In genomic region chr6:89525786-89526562, GRCh38 we compare ENCODE assay signal across 14 cellular contexts.
"Had no signal": no experiment of that assay in that cellular context is flagged by ENCODE, and none has a peak within 500 bp of the region (broad histone marks: within the 10 kb centered on the region; RNA-seq: fewer than 3 reads in every experiment).

No MANE protein-coding gene starts in this region.

- H3K9me3 Mint-ChIP-seq: activated naive CD4-positive, alpha-beta T cell treated with anti-CD3 and anti-CD28 coated beads, Interleukin-2, amount 10 ng/mL, durations not matched to agents 7 days and 5 days; activated T-helper 2 cell treated with anti-CD3 and anti-CD28 coated beads, Interferon-gamma antibody, Interleukin-2, Interleukin-4, amounts not matched to agents 10 μg/mL and 5 μg/mL and 100 μg/mL, durations not matched to agents 14 hours and 24 hours and 36 hours; nephron progenitor cell had no signal

- ATAC-seq: left lobe of liver; stimulated activated naive CD8-positive, alpha-beta T cell treated with anti-CD3 and anti-CD28 coated beads, Interleukin-15, Interleukin-2, amounts not matched to agents 100 U/mL and 50 U/mL, for 24 hours had no signal

- H3K9me3 ChIP-seq: breast epithelium, colonic mucosa, heart right ventricle, sigmoid colon, vagina had no signal

- H3K4me1 ChIP-seq: breast epithelium, colonic mucosa, vagina had no signal

- H3K27me3 ChIP-seq: breast epithelium, colonic mucosa, heart right ventricle, sigmoid colon, vagina had no signal

- H3K4me3 ChIP-seq: breast epithelium, colonic mucosa, heart right ventricle, sigmoid colon, vagina had no signal

- H3K36me3 ChIP-seq: breast epithelium, colonic mucosa, heart right ventricle, sigmoid colon, vagina had no signal

- H3K27ac Mint-ChIP-seq: activated naive CD4-positive, alpha-beta T cell treated with anti-CD3 and anti-CD28 coated beads, Interleukin-2, amount 10 ng/mL, durations not matched to agents 7 days and 5 days; activated T-helper 2 cell treated with anti-CD3 and anti-CD28 coated beads, Interferon-gamma antibody, Interleukin-2, Interleukin-4, amounts not matched to agents 10 μg/mL and 5 μg/mL and 100 μg/mL, durations not matched to agents 14 hours and 24 hours and 36 hours; nephron progenitor cell had no signal

- H3K4me1 Mint-ChIP-seq: activated naive CD4-positive, alpha-beta T cell treated with anti-CD3 and anti-CD28 coated beads, Interleukin-2, amount 10 ng/mL, durations not matched to agents 7 days and 5 days had no signal

- DNase-seq: activated naive CD4-positive, alpha-beta T cell treated with anti-CD3 and anti-CD28 coated beads, Interleukin-2, amount 10 ng/mL, durations not matched to agents 7 days and 5 days; colonic mucosa; effector CD8-positive, alpha-beta T cell; heart right ventricle; mesenchymal stem cell; nephron progenitor cell; sigmoid colon; stimulated activated CD4-positive, alpha-beta T cell treated with anti-CD3 and anti-CD28 coated beads, Interleukin-4, amount 100 ng/mL, for 1 hour; stimulated activated CD8-positive, alpha-beta memory T cell treated with anti-CD3 and anti-CD28 coated beads, Interleukin-4, amount 100 ng/mL, for 48 hours; stimulated activated naive CD8-positive, alpha-beta T cell treated with anti-CD3 and anti-CD28 coated beads, Interleukin-15, Interleukin-2, amounts not matched to agents 100 U/mL and 50 U/mL, for 24 hours had no signal

- H3K27ac ChIP-seq: breast epithelium, colonic mucosa, heart right ventricle, sigmoid colon, vagina had no signal

- H3K4me3 Mint-ChIP-seq: activated naive CD4-positive, alpha-beta T cell treated with anti-CD3 and anti-CD28 coated beads, Interleukin-2, amount 10 ng/mL, durations not matched to agents 7 days and 5 days; nephron progenitor cell had no signal

- H3K36me3 Mint-ChIP-seq: activated naive CD4-positive, alpha-beta T cell treated with anti-CD3 and anti-CD28 coated beads, Interleukin-2, amount 10 ng/mL, durations not matched to agents 7 days and 5 days had no signal
